Comparison of ENCODE assay signal across 26 cellular contexts in genomic region chr6:157123245-157123644, GRCh38.
"Had no signal": no experiment of that assay in that cellular context is flagged by ENCODE, and none has a peak within 500 bp of the region (broad histone marks: within the 10 kb centered on the region; RNA-seq: fewer than 3 reads in every experiment).

No MANE protein-coding gene starts in this region.

- H3K27me3 ChIP-seq: cardiac muscle cell, foreskin keratinocyte, hepatocyte, neural progenitor cell, spleen, upper lobe of right lung had no signal

- H3K4me3 ChIP-seq: cardiac muscle cell, hepatocyte, lower lobe of right lung, neural progenitor cell, spleen, thoracic aorta, upper lobe of right lung had no signal

- H3K9me3 ChIP-seq: lower lobe of right lung, spleen, thoracic aorta, upper lobe of right lung had no signal

- H3K36me3 ChIP-seq: cardiac muscle cell, lower lobe of right lung, neural progenitor cell, thoracic aorta had no signal

- H3K27ac Mint-ChIP-seq: activated CD4-positive, alpha-beta T cell treated with anti-CD3 and anti-CD28 coated beads for 36 hours; activated naive CD4-positive, alpha-beta T cell treated with anti-CD3 and anti-CD28 coated beads for 36 hours; dendritic cell treated with granulocyte-macrophage colony-stimulating factor and Interleukin-4, amounts not matched to agents 40 ng/mL and 50 ng/mL, for 4 days; neural progenitor cell; T-helper 1 cell treated with Interleukin-12 subunit alpha and Interleukin-12 subunit beta and Interleukin-4 antibody, amounts not matched to agents 30 μg/mL and 1 μg/mL, for 36 hours; WTC11 had no signal

- DNase-seq: activated CD4-positive, alpha-beta T cell treated with anti-CD3 and anti-CD28 coated beads for 36 hours; activated CD4-positive, alpha-beta T cell treated with anti-CD3 and anti-CD28 coated beads, Interleukin-2, amount 50 U/mL, for 4 hours; activated CD8-positive, alpha-beta memory T cell treated with anti-CD3 and anti-CD28 coated beads for 24 hours; activated CD8-positive, alpha-beta memory T cell treated with anti-CD3 and anti-CD28 coated beads, Interleukin-2, amount 50 U/mL, for 4 hours; activated effector memory CD4-positive, alpha-beta T cell treated with Interleukin-2 at 50 U/mL for 16 hours; activated naive CD4-positive, alpha-beta T cell treated with anti-CD3 and anti-CD28 coated beads for 36 hours; activated T-cell treated with anti-CD3 and anti-CD28 coated beads, Interleukin-2, amount 50 U/mL, for 48 hours; amygdala; effector CD4-positive, alpha-beta T cell; foreskin keratinocyte; lower lobe of right lung; mesendoderm; naive thymus-derived CD8-positive, alpha-beta T cell; posterior cingulate gyrus; spleen; stimulated activated CD4-positive, alpha-beta T cell treated with anti-CD3 and anti-CD28 coated beads, Interleukin-4, amount 100 ng/mL, for 1 hour; stimulated activated naive CD4-positive, alpha-beta T cell treated with Interleukin-2 at 50 U/mL for 16 hours; T1000; upper lobe of right lung had no signal

- ATAC-seq: activated CD4-positive, alpha-beta T cell treated with anti-CD3 and anti-CD28 coated beads for 36 hours; foreskin keratinocyte; lower lobe of right lung; naive thymus-derived CD8-positive, alpha-beta T cell; upper lobe of right lung; WTC11 had no signal

- H3K27ac ChIP-seq: cardiac muscle cell, foreskin keratinocyte, hepatocyte, lower lobe of right lung, neural progenitor cell, spleen, upper lobe of right lung had no signal

- H3K9me3 Mint-ChIP-seq: activated naive CD4-positive, alpha-beta T cell treated with anti-CD3 and anti-CD28 coated beads for 36 hours; dendritic cell treated with granulocyte-macrophage colony-stimulating factor and Interleukin-4, amounts not matched to agents 40 ng/mL and 50 ng/mL, for 4 days; naive thymus-derived CD8-positive, alpha-beta T cell; neural progenitor cell; T-helper 1 cell treated with Interleukin-12 subunit alpha and Interleukin-12 subunit beta and Interleukin-4 antibody, amounts not matched to agents 30 μg/mL and 1 μg/mL, for 36 hours; WTC11 had no signal

- H3K4me3 Mint-ChIP-seq: activated CD4-positive, alpha-beta T cell treated with anti-CD3 and anti-CD28 coated beads for 36 hours; activated naive CD4-positive, alpha-beta T cell treated with anti-CD3 and anti-CD28 coated beads for 36 hours; dendritic cell treated with granulocyte-macrophage colony-stimulating factor and Interleukin-4, amounts not matched to agents 40 ng/mL and 50 ng/mL, for 4 days; naive thymus-derived CD8-positive, alpha-beta T cell; neural progenitor cell; T-helper 1 cell treated with Interleukin-12 subunit alpha and Interleukin-12 subunit beta and Interleukin-4 antibody, amounts not matched to agents 30 μg/mL and 1 μg/mL, for 36 hours; WTC11 had no signal
